Comparison of ENCODE assay signal across 7 cellular contexts in the genomic region with DNA sequence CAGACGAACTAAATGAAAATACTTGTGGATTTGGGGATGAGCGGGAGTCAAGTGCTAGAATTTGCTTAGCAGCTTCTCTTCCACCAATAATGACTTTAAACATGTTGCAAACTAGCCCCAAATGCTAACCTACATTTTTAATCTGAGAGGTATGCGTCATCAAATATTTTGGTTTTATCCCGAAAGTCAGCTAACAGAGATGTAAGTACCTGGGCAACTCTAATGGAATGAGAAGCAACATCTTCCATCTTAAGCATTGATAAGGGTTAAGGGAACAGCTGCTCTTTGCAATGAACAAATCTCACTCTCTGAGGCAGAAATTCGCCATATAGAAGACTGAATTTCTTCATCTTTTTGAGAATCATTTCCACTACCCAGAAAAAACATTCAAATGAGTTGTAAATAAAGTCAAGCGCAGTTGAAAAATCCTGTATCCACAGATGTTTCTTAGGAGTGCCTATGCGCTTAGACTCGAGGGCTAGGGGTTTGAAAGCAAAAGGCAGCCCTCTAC. TPM values are rescaled to one million over a fixed set of nuclear protein-coding genes. Genes with fewer than 3 reads are reported as not detected.
A peak's percentile ranks its signal among the peaks of the same experiment; 100 is the strongest.
DNase-seq lines count a peak whose midpoint lies in the region; ATAC-seq, FAIRE-seq and TF ChIP-seq lines count a peak whose summit lies in the region.

No MANE protein-coding gene starts in this region.

- no peak for TF ChIP-seq RAD21 in IMR-90 (IDR thresholded peaks at IDR 0.05; ENCODE audit: low read length)

- in situ Hi-C loops in IMR-90 (cut with MboI; ENCODE audit: low sequenced_read_pairs) = no loop called here

- POLR2A ChIA-PET in IMR-90 (lab: Charles Lee; ENCODE audit: unreplicated experiment) = no interaction called here

- H3K9me3 ChIP-seq in IMR-90 (ENCODE audit: control insufficient read depth, insufficient read depth, low read length) = peaks cover 2% of the 10 kb centered on the region; the same call in 1 of the 2 replicates
- no peaks in the 10 kb centered on the region for H3K9me3 ChIP-seq in subcutaneous abdominal adipose tissue (ENCODE audit: control insufficient read depth in 5 of 5, low read length in 5 of 5)

- H3K36me3 ChIP-seq in IMR-90 (ENCODE audit: control insufficient read depth, insufficient read depth, low read length) (peaks cover 4% of the 10 kb centered on the region), subcutaneous abdominal adipose tissue (ENCODE audit: control insufficient read depth in 5 of 5, insufficient read depth in 5 of 5, low read length in 5 of 5) (peaks cover 2 to 11% (median 4%) of the 10 kb centered on the region in 5 donors)

- peaks cover 12% of the 10 kb centered on the region for H3K36me3 Mint-ChIP-seq in activated naive CD8-positive, alpha-beta T cell treated with anti-CD3 and anti-CD28 coated beads for 36 hours

- intact Hi-C loops in IMR-90 (cut with micrococcal nuclease) = loop anchor here (1.0 kb wide), 1 partner anchor 55 kb away; no protein-coding TSS in a partner anchor

- DNase-seq in IMR-90 (no peak), amygdala (lab: John Stamatoyannopoulos, UW) (no peak), NCI-H748 (lab: John Stamatoyannopoulos, UW; ENCODE audit: unreplicated experiment) (no peak), GM12892 (ENCODE audit: insufficient read length) (no peak)
- DNase-seq in activated naive CD8-positive, alpha-beta T cell treated with anti-CD3 and anti-CD28 coated beads for 36 hours = no peak

- dilution Hi-C loops in IMR-90 (cut with HindIII; ENCODE audit: low sequenced_read_pairs, unreplicated experiment) = no loop called here

- H2BK120ac ChIP-seq in IMR-90 (ENCODE audit: low read depth, low read length) = no peak overlapping the region

- peak overlapping the region; percentile 86 for H3K4me2 ChIP-seq in IMR-90 (ENCODE audit: low read depth, low read length)

- H3K9ac ChIP-seq in IMR-90 (ENCODE audit: low read depth, low read length) (0 out of 2 replicates have a peak overlapping the region, but pooled peaks have one; percentile 4), subcutaneous abdominal adipose tissue (ENCODE audit: low read length in 5 of 5) (peak overlapping the region; percentile 55 to 82 (median 68))

- H3K4me3 Mint-ChIP-seq in activated naive CD8-positive, alpha-beta T cell treated with anti-CD3 and anti-CD28 coated beads for 36 hours = peak overlapping the region; percentile 83

- CTCF ChIA-PET in IMR-90 (lab: Yijun Ruan, JAX) = interaction anchor here (0.7 to 1.9 kb wide), 3 partner anchors 8 to 566 kb away, joined by 3 to 9 read pairs (median 8); no protein-coding TSS in a partner anchor

- no peak overlapping the region for H3K4ac ChIP-seq in IMR-90 (ENCODE audit: low read depth, low read length)

- no peak overlapping the region for H2BK15ac ChIP-seq in IMR-90 (ENCODE audit: low read depth, low read length)

- H3K4me1 ChIP-seq in IMR-90 (ENCODE audit: control insufficient read depth, insufficient read depth, low read length) = peaks cover 7% of the 10 kb centered on the region
- H3K4me1 ChIP-seq in subcutaneous abdominal adipose tissue (ENCODE audit: control insufficient read depth in 5 of 5, insufficient read depth in 5 of 5, low read length in 5 of 5) = peaks cover 10 to 39% (median 38%) of the 10 kb centered on the region in 5 donors

- peaks cover 16 to 27% of the 10 kb centered on the region in 2 experiments for H3K79me1 ChIP-seq in IMR-90 (ENCODE audit: low read depth in 1 of 2, low read length in 2 of 2)

- peak overlapping the region in 1 of 2 experiments; percentile 22; a peak in 1 of 4 replicates for H4K8ac ChIP-seq in IMR-90 (ENCODE audit: low read depth in 2 of 2, low read length in 2 of 2)

- H3K9me3 Mint-ChIP-seq in activated naive CD8-positive, alpha-beta T cell treated with anti-CD3 and anti-CD28 coated beads for 36 hours = no peaks in the 10 kb centered on the region

- FAIRE-seq in islet of Langerhans (lab: Jason Lieb, UNC) (peak; percentile 13), GM12892 (lab: Jason Lieb, UNC) (no peak)

- no peak for TF ChIP-seq CTCF in IMR-90 (conservative IDR thresholded peaks at IDR 0.05; ENCODE audit: low read depth, low read length)

- H3K4me3 ChIP-seq in IMR-90 (ENCODE audit: insufficient read depth, low read depth, low read length) (peak overlapping the region; percentile 48), subcutaneous abdominal adipose tissue (ENCODE audit: low read depth in 1 of 5, low read length in 5 of 5) (peak overlapping the region; percentile 64 to 89 (median 78))

- H3K4me1 Mint-ChIP-seq in activated naive CD8-positive, alpha-beta T cell treated with anti-CD3 and anti-CD28 coated beads for 36 hours = peaks cover 44% of the 10 kb centered on the region

- H3K27ac Mint-ChIP-seq in activated naive CD8-positive, alpha-beta T cell treated with anti-CD3 and anti-CD28 coated beads for 36 hours = peak overlapping the region; percentile 95

- H3K9me1 ChIP-seq in IMR-90 (ENCODE audit: insufficient read depth, low read length) = peaks cover 3% of the 10 kb centered on the region; the same call in 1 of the 2 replicates

- 0 out of 2 replicates have a peak, but pooled peaks cover 3% of the 10 kb centered on the region for H3K27me3 ChIP-seq in IMR-90 (ENCODE audit: control insufficient read depth, insufficient read depth, low read length)
- H3K27me3 ChIP-seq in subcutaneous abdominal adipose tissue (ENCODE audit: control insufficient read depth in 5 of 5, insufficient read depth in 4 of 5, low read length in 5 of 5) = no peaks in the 10 kb centered on the region

- no peak overlapping the region for H2AK9ac ChIP-seq in IMR-90 (replicated peaks; ENCODE audit: low read depth, low read length, poor library complexity)

- no peak overlapping the region for H2BK5ac ChIP-seq in IMR-90 (ENCODE audit: low read depth, low read length, poor library complexity, severe bottlenecking)

- no peak overlapping the region for H2AK5ac ChIP-seq in IMR-90 (ENCODE audit: low read depth, low read length)

- H3K27ac ChIP-seq in IMR-90 (ENCODE audit: insufficient read depth, low read length) (0 out of 2 replicates have a peak overlapping the region, but pooled peaks have one; percentile 0), subcutaneous abdominal adipose tissue (ENCODE audit: low read depth, low read length) (peak overlapping the region; percentile 57)

- no peak for ATAC-seq in IMR-90 (ENCODE audit: low read depth)

- no peak overlapping the region; the same call in 1 of the 2 replicates for H4K5ac ChIP-seq in IMR-90 (ENCODE audit: low read depth, low read length)

- WGBS in IMR-90 (ENCODE audit: extremely low coverage in 2 of 2, insufficient read length in 1 of 2), 2 experiments = 0% methylated on average over 2 of the region's 8 CpGs; no CpG with 5 or more reads in 1 of the 2 experiments

- no TSS peak for BruUV-seq in IMR-90 (replicated peaks; lab: Mats Ljungman, UMichigan)

- H3K18ac ChIP-seq in IMR-90 (ENCODE audit: low read depth, low read length) = peak overlapping the region; percentile 2; the same call in 1 of the 2 replicates

- H4K91ac ChIP-seq in IMR-90 (ENCODE audit: insufficient read depth, low read depth, low read length) = no peak overlapping the region

- peaks cover 17% of the 10 kb centered on the region for H4K20me1 ChIP-seq in IMR-90 (ENCODE audit: insufficient read depth, low read length)

- peak overlapping the region; percentile 85 for H2AFZ ChIP-seq in IMR-90 (replicated peaks; ENCODE audit: low read length, poor library complexity)

- no peak overlapping the region for H3K56ac ChIP-seq in IMR-90 (ENCODE audit: extremely low read depth, insufficient read depth, low read length)

- H3K14ac ChIP-seq in IMR-90 (replicated peaks; ENCODE audit: low read depth, low read length) = no peak overlapping the region

- TF ChIP-seq POLR2A in IMR-90 (IDR thresholded peaks at IDR 0.05; ENCODE audit: low read depth, low read length) (no peak), GM12892 (IDR thresholded peaks at IDR 0.05; ENCODE audit: low read depth, low read length) (no peak)

- no peak overlapping the region for H2BK20ac ChIP-seq in IMR-90 (ENCODE audit: low read depth, low read length)

- no peak overlapping the region for H3K23ac ChIP-seq in IMR-90 (ENCODE audit: low read depth, low read length)

- H3K27me3 Mint-ChIP-seq in activated naive CD8-positive, alpha-beta T cell treated with anti-CD3 and anti-CD28 coated beads for 36 hours = no peaks in the 10 kb centered on the region

TF ChIP-seq in IMR-90, 13 proteins besides CTCF, POLR2A, EP300 and RAD21 (continues in another document):
- TF ChIP-seq NFE2L2 (IDR thresholded peaks at IDR 0.05; ENCODE audit: low read depth, low read length) = no peak
- no peak for TF ChIP-seq CHD1 (IDR thresholded peaks at IDR 0.05; ENCODE audit: low read depth, low read length)
- TF ChIP-seq MXI1 (IDR thresholded peaks at IDR 0.05; ENCODE audit: borderline replicate concordance, low read depth, low read length) = no peak
- TF ChIP-seq RFX5 (IDR thresholded peaks at IDR 0.05; ENCODE audit: low read depth, low read length) = no peak
- TF ChIP-seq BHLHE40 (IDR thresholded peaks at IDR 0.05; ENCODE audit: low read depth, low read length) = no peak
- no peak for TF ChIP-seq CEBPB (IDR thresholded peaks at IDR 0.05; ENCODE audit: low read depth, low read length)
- TF ChIP-seq, protein P1, sequence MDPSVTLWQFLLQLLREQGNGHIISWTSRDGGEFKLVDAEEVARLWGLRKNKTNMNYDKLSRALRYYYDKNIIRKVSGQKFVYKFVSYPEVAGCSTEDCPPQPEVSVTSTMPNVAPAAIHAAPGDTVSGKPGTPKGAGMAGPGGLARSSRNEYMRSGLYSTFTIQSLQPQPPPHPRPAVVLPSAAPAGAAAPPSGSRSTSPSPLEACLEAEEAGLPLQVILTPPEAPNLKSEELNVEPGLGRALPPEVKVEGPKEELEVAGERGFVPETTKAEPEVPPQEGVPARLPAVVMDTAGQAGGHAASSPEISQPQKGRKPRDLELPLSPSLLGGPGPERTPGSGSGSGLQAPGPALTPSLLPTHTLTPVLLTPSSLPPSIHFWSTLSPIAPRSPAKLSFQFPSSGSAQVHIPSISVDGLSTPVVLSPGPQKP (IDR thresholded peaks at IDR 0.05; ENCODE audit: borderline replicate concordance, low read depth, low read length) = no peak
- TF ChIP-seq, protein P2, sequence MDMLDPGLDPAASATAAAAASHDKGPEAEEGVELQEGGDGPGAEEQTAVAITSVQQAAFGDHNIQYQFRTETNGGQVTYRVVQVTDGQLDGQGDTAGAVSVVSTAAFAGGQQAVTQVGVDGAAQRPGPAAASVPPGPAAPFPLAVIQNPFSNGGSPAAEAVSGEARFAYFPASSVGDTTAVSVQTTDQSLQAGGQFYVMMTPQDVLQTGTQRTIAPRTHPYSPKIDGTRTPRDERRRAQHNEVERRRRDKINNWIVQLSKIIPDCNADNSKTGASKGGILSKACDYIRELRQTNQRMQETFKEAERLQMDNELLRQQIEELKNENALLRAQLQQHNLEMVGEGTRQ (IDR thresholded peaks at IDR 0.05; ENCODE audit: low read depth, low read length) = no peak
- no peak for TF ChIP-seq MAZ (IDR thresholded peaks at IDR 0.05; ENCODE audit: borderline replicate concordance, low read depth, low read length)

RNA-seq across cellular contexts. Expression of a gene that starts 0.9 kb away (rescaled TPM):
- total RNA-seq in IMR-90 (2012; rRNA removed) = 40.7 and 54.7 TPM in 2 replicates
- polyA plus RNA-seq in IMR-90 (2012; rRNA removed) = 49.6 and 62.6 TPM in 2 replicates
- 14.5 and 14.6 TPM in 2 replicates for polyA plus RNA-seq in IMR-90 (2012; cell fraction: cytosol; rRNA removed)
- polyA plus RNA-seq in IMR-90 (2012; cell fraction: nucleus; rRNA removed; ENCODE audit: low replicate concordance) = 7.3 and 43.8 TPM in 2 replicates
- 10 to 100 TPM; 25.4 to 27.6 TPM for total RNA-seq in activated naive CD8-positive, alpha-beta T cell treated with anti-CD3 and anti-CD28 coated beads for 36 hours
- 22.3 TPM for polyA plus RNA-seq in GM12892 (2012; ENCODE audit: missing spikeins)
